In genomic region chr4:70838400-70838971, GRCh38 we compare ENCODE assay signal across 8 cellular contexts. TPM values are rescaled to one million over a fixed set of nuclear protein-coding genes. Genes with fewer than 3 reads are reported as not detected.
DNase-seq lines count a peak whose midpoint lies in the region; ATAC-seq and TF ChIP-seq lines count a peak whose summit lies in the region.

No MANE protein-coding gene starts in this region.

- no peaks in the 10 kb centered on the region for H3K9me3 Mint-ChIP-seq in naive thymus-derived CD4-positive, alpha-beta T cell

- H3K27ac Mint-ChIP-seq in naive thymus-derived CD4-positive, alpha-beta T cell = peak overlapping the region; percentile 91 to 98 (median 96)

- POLR2A ChIA-PET in naive thymus-derived CD4-positive, alpha-beta T cell (lab: Charles Lee) = interaction anchor here (0.5 to 3.6 kb wide), 14 partner anchors 10 to 156 kb away, joined by 3 to 43 read pairs (median 5); partner anchors contain the start of genes DCK, MOB1B and UTP3

- peaks cover 9 to 45% (median 32%) of the 10 kb centered on the region in 7 donors for H3K4me1 Mint-ChIP-seq in naive thymus-derived CD4-positive, alpha-beta T cell

- peaks cover 0 to 14% (median 7%) of the 10 kb centered on the region in 5 donors for H3K36me3 Mint-ChIP-seq in naive thymus-derived CD4-positive, alpha-beta T cell

- peak overlapping the region; percentile 86 for H3K27ac ChIP-seq in colonic mucosa
- H3K27ac ChIP-seq in naive thymus-derived CD4-positive, alpha-beta T cell (ENCODE audit: low read depth, low read length) = peak overlapping the region; percentile 88

- H3K9me3 ChIP-seq in ES-I3 (ENCODE audit: control insufficient read depth, insufficient read depth, low read length) (no peaks in the 10 kb centered on the region), colonic mucosa (no peaks in the 10 kb centered on the region)
- H3K9me3 ChIP-seq in naive thymus-derived CD4-positive, alpha-beta T cell (ENCODE audit: control insufficient read depth in 2 of 3, low read length in 3 of 3) = no peaks in the 10 kb centered on the region

- no peaks in the 10 kb centered on the region for H3K27me3 Mint-ChIP-seq in naive thymus-derived CD4-positive, alpha-beta T cell

- H3K4me3 ChIP-seq in colonic mucosa = peak overlapping the region; percentile 78
- peak overlapping the region; percentile 83 for H3K4me3 ChIP-seq in naive thymus-derived CD4-positive, alpha-beta T cell (ENCODE audit: low read length)

- no peak for ATAC-seq in naive thymus-derived CD4-positive, alpha-beta T cell
- no peak for ATAC-seq in GM18867 (IDR thresholded peaks at IDR 0.05; ENCODE audit: unreplicated experiment)

- intact Hi-C loops in colonic mucosa (cut with DNase I) = loop anchor here (10.0 kb wide), 1 partner anchor 124 kb away; no protein-coding TSS in a partner anchor
- intact Hi-C loops in naive thymus-derived CD4-positive, alpha-beta T cell (cut with micrococcal nuclease) = loop anchor here (2.0 to 5.0 kb wide), 6 partner anchors 20 to 349 kb away; no protein-coding TSS in a partner anchor

- H3K27me3 ChIP-seq in colonic mucosa = no peaks in the 10 kb centered on the region
- no peaks in the 10 kb centered on the region for H3K27me3 ChIP-seq in naive thymus-derived CD4-positive, alpha-beta T cell (ENCODE audit: control insufficient read depth in 2 of 2, insufficient read depth in 2 of 2, low read length in 2 of 2)

- CTCF ChIA-PET in naive thymus-derived CD4-positive, alpha-beta T cell (lab: Charles Lee) = interaction anchor here (1.2 to 1.4 kb wide), 2 partner anchors 35 to 103 kb away, joined by 5 to 8 read pairs; no protein-coding TSS in a partner anchor

- no peak for TF ChIP-seq CTCF in colonic mucosa (IDR thresholded peaks at IDR 0.05)

- H3K4me1 ChIP-seq in ES-I3 (ENCODE audit: insufficient read depth, low read length) = peaks cover 10% of the 10 kb centered on the region
- no peaks in the 10 kb centered on the region for H3K4me1 ChIP-seq in colonic mucosa
- peaks cover 17 to 22% of the 10 kb centered on the region in 2 donors for H3K4me1 ChIP-seq in naive thymus-derived CD4-positive, alpha-beta T cell (ENCODE audit: control insufficient read depth in 2 of 2, insufficient read depth in 2 of 2, low read length in 2 of 2)

- H3K36me3 ChIP-seq in ES-I3 (ENCODE audit: insufficient read depth, low read length) (peaks cover 6% of the 10 kb centered on the region), colonic mucosa (no peaks in the 10 kb centered on the region)
- peaks cover 0 to 14% (median 5%) of the 10 kb centered on the region in 3 experiments for H3K36me3 ChIP-seq in naive thymus-derived CD4-positive, alpha-beta T cell (ENCODE audit: control insufficient read depth in 2 of 3, insufficient read depth in 3 of 3, low read length in 3 of 3)

- H3K9ac ChIP-seq in ES-I3 (ENCODE audit: low read depth, low read length) (peak overlapping the region; percentile 81), colonic mucosa (ENCODE audit: low read depth in 2 of 2, low read length in 2 of 2) (peak overlapping the region; percentile 89 to 96)

- DNase-seq in NCI-H526 treated with DMSO at 0.1 percent for 48 hours (lab: John Stamatoyannopoulos, UW) = peak; percentile 32
- DNase-seq in colonic mucosa = no peak
- no peak for DNase-seq in naive thymus-derived CD4-positive, alpha-beta T cell
- no peak for DNase-seq in stimulated activated naive CD4-positive, alpha-beta T cell treated with Interleukin-2 at 50 U/mL for 16 hours (lab: John Stamatoyannopoulos, UW)
- no peak for DNase-seq in NCI-H1436 (lab: John Stamatoyannopoulos, UW)
- DNase-seq in GM19238 (ENCODE audit: insufficient read length, low spot score) = no peak

- H3K4me3 Mint-ChIP-seq in naive thymus-derived CD4-positive, alpha-beta T cell = peak overlapping the region; percentile 89 to 99 (median 97)

RNA-seq across cellular contexts. Expression of gene GRSF1, which starts 1.2 kb away (rescaled TPM):
- total RNA-seq in colonic mucosa = 100 to 1,000 TPM in 1 of 2 donors, 10 to 100 TPM in 1; 91.0 to 108 TPM
- total RNA-seq in naive thymus-derived CD4-positive, alpha-beta T cell = 10 to 100 TPM; 35.9 to 76.0 (median 48.0) TPM
- 100 to 1,000 TPM in 1 of 2 donors, 10 to 100 TPM in 1; 89.9 to 111 TPM for polyA plus RNA-seq in naive thymus-derived CD4-positive, alpha-beta T cell
